In genomic region chr9:122364117-122364782, GRCh38 we compare ENCODE assay signal across 14 cellular contexts.
"Had no signal": no experiment of that assay in that cellular context is flagged by ENCODE, and none has a peak within 500 bp of the region (broad histone marks: within the 10 kb centered on the region; RNA-seq: fewer than 3 reads in every experiment).

No MANE protein-coding gene starts in this region.

- H3K9me3 Mint-ChIP-seq: central memory CD8-positive, alpha-beta T cell; effector memory CD8-positive, alpha-beta T cell; stimulated activated effector memory CD8-positive, alpha-beta T cell treated with anti-CD3 and anti-CD28 coated beads, Interleukin-12 subunit alpha, Interleukin-12 subunit beta, amount 100 ng/mL, for 72 hours had no signal

- H3K4me1 ChIP-seq: uterus had no signal

- ATAC-seq: activated CD8-positive, alpha-beta T cell treated with anti-CD3 and anti-CD28 coated beads, Interleukin-2, amount 10 ng/mL, durations not matched to agents 7 days and 5 days; effector memory CD8-positive, alpha-beta T cell; stimulated activated effector memory CD8-positive, alpha-beta T cell treated with anti-CD3 and anti-CD28 coated beads, Interleukin-12 subunit alpha, Interleukin-12 subunit beta, amount 100 ng/mL, for 72 hours had no signal

- H3K36me3 ChIP-seq: thyroid gland, uterus had no signal

- DNase-seq: activated CD4-positive, alpha-beta T cell treated with anti-CD3 and anti-CD28 coated beads for 48 hours; activated CD8-positive, alpha-beta memory T cell treated with anti-CD3 and anti-CD28 coated beads, Interleukin-2, amount 50 U/mL, for 48 hours; activated CD8-positive, alpha-beta T cell treated with anti-CD3 and anti-CD28 coated beads, Interleukin-2, amount 10 ng/mL, durations not matched to agents 7 days and 5 days; activated naive CD4-positive, alpha-beta T cell; effector memory CD8-positive, alpha-beta T cell; islet precursor cell; uterus had no signal

- H3K9me3 ChIP-seq: thyroid gland, uterus had no signal

- H3K4me1 Mint-ChIP-seq: central memory CD8-positive, alpha-beta T cell; neural crest cell had no signal

- H3K4me3 ChIP-seq: smooth muscle cell, thyroid gland, uterus had no signal

- H3K27me3 ChIP-seq: thyroid gland, uterus had no signal

- H3K27ac ChIP-seq: parathyroid adenoma, thyroid gland, uterus had no signal

- H3K4me3 Mint-ChIP-seq: activated CD8-positive, alpha-beta T cell treated with anti-CD3 and anti-CD28 coated beads, Interleukin-2, amount 10 ng/mL, durations not matched to agents 7 days and 5 days; central memory CD8-positive, alpha-beta T cell; effector memory CD8-positive, alpha-beta T cell; neural crest cell; stimulated activated effector memory CD8-positive, alpha-beta T cell treated with anti-CD3 and anti-CD28 coated beads, Interleukin-12 subunit alpha, Interleukin-12 subunit beta, amount 100 ng/mL, for 72 hours; T-helper 1 cell treated with Interleukin-12 subunit alpha and Interleukin-12 subunit beta and Interleukin-4 antibody, amounts not matched to agents 30 μg/mL and 1 μg/mL, for 36 hours had no signal

- H3K27me3 Mint-ChIP-seq: central memory CD8-positive, alpha-beta T cell had no signal

- H3K36me3 Mint-ChIP-seq: stimulated activated effector memory CD8-positive, alpha-beta T cell treated with anti-CD3 and anti-CD28 coated beads, Interleukin-12 subunit alpha, Interleukin-12 subunit beta, amount 100 ng/mL, for 72 hours had no signal

- H3K27ac Mint-ChIP-seq: activated CD8-positive, alpha-beta T cell treated with anti-CD3 and anti-CD28 coated beads, Interleukin-2, amount 10 ng/mL, durations not matched to agents 7 days and 5 days; effector memory CD8-positive, alpha-beta T cell; stimulated activated effector memory CD8-positive, alpha-beta T cell treated with anti-CD3 and anti-CD28 coated beads, Interleukin-12 subunit alpha, Interleukin-12 subunit beta, amount 100 ng/mL, for 72 hours; T-helper 1 cell treated with Interleukin-12 subunit alpha and Interleukin-12 subunit beta and Interleukin-4 antibody, amounts not matched to agents 30 μg/mL and 1 μg/mL, for 36 hours had no signal
